Comparison of ENCODE assay signal across 1 cellular context in genomic region chr18:48136051-48136543, GRCh38.
TF ChIP-seq lines count a peak whose summit lies in the region.

No MANE protein-coding gene starts in this region.

TF ChIP-seq in HepG2, 621 proteins besides CTCF, POLR2A, EP300 and RAD21 (continued from another document):
- no peak for TF ChIP-seq ZBTB40 (IDR thresholded peaks at IDR 0.05)
- no peak for TF ChIP-seq ZBTB40 (CRISPR knock-in tag; IDR thresholded peaks at IDR 0.05)
- TF ChIP-seq ARID2 (CRISPR knock-in tag; IDR thresholded peaks at IDR 0.05; ENCODE audit: borderline replicate concordance): no peak
- TF ChIP-seq NFE2 (CRISPR knock-in tag; IDR thresholded peaks at IDR 0.05): no peak
- no peak for TF ChIP-seq KAT7 (CRISPR knock-in tag; IDR thresholded peaks at IDR 0.05; ENCODE audit: borderline replicate concordance)
